Comparison of ENCODE assay signal across 8 cellular contexts in the genomic region with DNA sequence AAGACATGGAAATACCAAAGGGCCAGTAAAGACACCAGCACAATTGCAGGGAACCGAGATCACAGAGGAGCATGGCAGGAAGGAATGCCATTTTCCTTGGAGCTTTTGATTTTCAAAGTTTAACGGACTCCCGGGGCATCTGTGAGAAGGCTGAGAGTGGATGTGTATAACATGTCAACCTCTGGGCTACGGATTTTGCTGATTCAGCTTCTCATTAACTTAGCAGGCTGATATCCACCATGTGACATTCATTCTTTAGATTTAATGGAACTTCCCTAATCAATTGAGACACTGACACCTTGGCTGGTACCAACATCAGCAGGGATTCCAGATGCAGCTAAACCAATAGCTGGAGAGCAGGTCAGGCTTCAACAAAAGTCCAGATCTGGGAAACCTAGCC.
"Had no signal": no experiment of that assay in that cellular context is flagged by ENCODE, and none has a peak within 500 bp of the region (broad histone marks: within the 10 kb centered on the region; RNA-seq: fewer than 3 reads in every experiment).

No MANE protein-coding gene starts in this region.

- H3K27ac ChIP-seq: HL-60 had no signal

- DNase-seq: H7, HFFc6, Kasumi-1, KG1 had no signal

- H2AFZ ChIP-seq: GM23338 had no signal

- H3K36me3 ChIP-seq: HAP-1 had no signal

- H3K4me1 ChIP-seq: HAP-1 had no signal

- H3K9me3 ChIP-seq: HAP-1 had no signal

- H3K4me2 ChIP-seq: GM23338 had no signal

- ATAC-seq: GM23338, HCT116 had no signal

- H3K4me3 ChIP-seq: GM23338, HAP-1 had no signal
